20 cellular contexts compared by ENCODE assay signal in genomic region chr11:98835336-98835735, GRCh38.
DNase-seq lines count a peak whose midpoint lies in the region; ATAC-seq and TF ChIP-seq lines count a peak whose summit lies in the region.
"Had no signal": no experiment of that assay in that cellular context is flagged by ENCODE, and none has a peak within 500 bp of the region (broad histone marks: within the 10 kb centered on the region; RNA-seq: fewer than 3 reads in every experiment).

No MANE protein-coding gene starts in this region.

- H2BK15ac ChIP-seq in mesenchymal stem cell (ENCODE audit: low read depth, poor library complexity, severe bottlenecking), result no peak overlapping the region

- H3K36me3 Mint-ChIP-seq in T-helper 17 cell (ENCODE audit: low read depth), result no peaks in the 10 kb centered on the region
- H3K36me3 Mint-ChIP-seq: CD14-positive monocyte had no signal

- no peak overlapping the region for H3K27ac Mint-ChIP-seq in T-helper 17 cell
- H3K27ac Mint-ChIP-seq: CD14-positive monocyte had no signal

- H3K4me3 Mint-ChIP-seq in T-helper 17 cell, result no peak overlapping the region
- H3K4me3 Mint-ChIP-seq: CD14-positive monocyte had no signal

- no peak overlapping the region for H2BK120ac ChIP-seq in mesenchymal stem cell (ENCODE audit: low read depth, low read length)

- H3K9me3 ChIP-seq in WERI-Rb-1 (ENCODE audit: severe bottlenecking) (no peaks in the 10 kb centered on the region), mesenchymal stem cell (ENCODE audit: control insufficient read depth, low read length) (peaks cover 6% of the 10 kb centered on the region), T-helper 17 cell (ENCODE audit: control insufficient read depth, low read length, poor library complexity, severe bottlenecking) (no peaks in the 10 kb centered on the region)

- H3K27me3 Mint-ChIP-seq in T-helper 17 cell, result no peaks in the 10 kb centered on the region

- no peak overlapping the region for H3K14ac ChIP-seq in mesenchymal stem cell (ENCODE audit: low read length in 2 of 2)

- H4K91ac ChIP-seq in mesenchymal stem cell (ENCODE audit: low read length), result no peak overlapping the region

- WGBS in mesenchymal stem cell, result no CpG with 5 or more reads among the region's 2 CpGs

- no peak for ATAC-seq in HG02852 (IDR thresholded peaks at IDR 0.05; ENCODE audit: unreplicated experiment)
- no peak for ATAC-seq in T-helper 17 cell
- no peak for ATAC-seq in HG03159 (IDR thresholded peaks at IDR 0.05; ENCODE audit: unreplicated experiment)

- no peak overlapping the region for H4K8ac ChIP-seq in mesenchymal stem cell (ENCODE audit: low read length)

- H3K9ac ChIP-seq in mesenchymal stem cell (ENCODE audit: low read length), result no peak overlapping the region

- no peak overlapping the region for H2AK5ac ChIP-seq in mesenchymal stem cell (ENCODE audit: low read length, severe bottlenecking)

- no peak overlapping the region for H3K18ac ChIP-seq in mesenchymal stem cell (ENCODE audit: low read depth in 1 of 2, low read length in 2 of 2)

- peak; percentile 8 for DNase-seq in GF-D8 (lab: John Stamatoyannopoulos, UW)
- DNase-seq in NCI-H82 (lab: John Stamatoyannopoulos, UW), result peak; percentile 64
- peak; percentile 36 for DNase-seq in WERI-Rb-1
- DNase-seq in mesenchymal stem cell, result peak; percentile 16
- no peak for DNase-seq in T-helper 17 cell
- no peak for DNase-seq in NCI-H345 treated with DMSO at 0.1 percent for 48 hours (lab: John Stamatoyannopoulos, UW; ENCODE audit: unreplicated experiment)
- DNase-seq: DMS 273 treated with DMSO at 0.1 percent for 48 hours; GDM1; HCEC 1CT; KG1; NCI-H1092; NCI-H146; NCI-H2081; NCI-H2227 treated with DMSO at 0.1 percent for 48 hours; NCI-H526; NK-92 treated with Interleukin-12 subunit alpha and Interleukin-12 subunit beta, amount 100 ng/mL, for 24 hours; T-helper 1 cell had no signal

- H3K27ac ChIP-seq in WERI-Rb-1 (no peak overlapping the region), mesenchymal stem cell (ENCODE audit: low read length, poor library complexity, severe bottlenecking) (no peak overlapping the region)

- no peaks in the 10 kb centered on the region for H3K4me1 ChIP-seq in mesenchymal stem cell (ENCODE audit: control insufficient read depth, insufficient read depth, low read depth, low read length)

- TF ChIP-seq CTCF in WERI-Rb-1 (IDR thresholded peaks at IDR 0.05; ENCODE audit: low read depth, low read length), result no peak

- no peak overlapping the region for H3K4ac ChIP-seq in mesenchymal stem cell (ENCODE audit: low read depth in 1 of 2, low read length in 2 of 2)

- no peak overlapping the region for H3K4me2 ChIP-seq in mesenchymal stem cell (ENCODE audit: low read length, poor library complexity, severe bottlenecking)

- no peak overlapping the region for H2BK5ac ChIP-seq in mesenchymal stem cell (ENCODE audit: low read depth, low read length, poor library complexity, severe bottlenecking)

- no peak overlapping the region for H2AFZ ChIP-seq in mesenchymal stem cell (ENCODE audit: low read depth, low read length)

- no peaks in the 10 kb centered on the region for H3K79me1 ChIP-seq in mesenchymal stem cell (replicated peaks; ENCODE audit: low read length, poor library complexity, severe bottlenecking)

- no peaks in the 10 kb centered on the region for H3K36me3 ChIP-seq in WERI-Rb-1
- no peaks in the 10 kb centered on the region for H3K36me3 ChIP-seq in mesenchymal stem cell (ENCODE audit: control insufficient read depth in 1 of 2, insufficient read depth in 2 of 2, low read depth in 1 of 2, low read length in 2 of 2)

- H3K4me3 ChIP-seq in WERI-Rb-1 (ENCODE audit: low read depth, low read length) (no peak overlapping the region), mesenchymal stem cell (ENCODE audit: insufficient read depth in 1 of 2, low read depth in 1 of 2, low read length in 2 of 2) (no peak overlapping the region)

- H3K4me1 Mint-ChIP-seq in T-helper 17 cell, result no peaks in the 10 kb centered on the region
- H3K4me1 Mint-ChIP-seq: CD14-positive monocyte had no signal

- H3K27me3 ChIP-seq in WERI-Rb-1 (ENCODE audit: insufficient read depth, low read depth, severe bottlenecking) (no peaks in the 10 kb centered on the region), mesenchymal stem cell (ENCODE audit: control insufficient read depth in 1 of 2, insufficient read depth in 1 of 2, low read length in 2 of 2) (no peaks in the 10 kb centered on the region)

- H2BK12ac ChIP-seq in mesenchymal stem cell (ENCODE audit: low read length in 2 of 2), result no peak overlapping the region

- H3K23ac ChIP-seq in mesenchymal stem cell (ENCODE audit: low read length in 2 of 2), result no peak overlapping the region

Comparison
In these comparisons a context has a peak if more than half of its experiments do, and no peak if none do; other contexts are left out.
1. DNase-seq: peak in GF-D8 (single experiment), NCI-H82 (single experiment), WERI-Rb-1 (single experiment) and mesenchymal stem cell (single experiment); none in T-helper 17 cell (0 of 3) and NCI-H345 treated with DMSO at 0.1 percent for 48 hours (single experiment).